ENCODE assay signal across 8 cellular contexts in the genomic region with DNA sequence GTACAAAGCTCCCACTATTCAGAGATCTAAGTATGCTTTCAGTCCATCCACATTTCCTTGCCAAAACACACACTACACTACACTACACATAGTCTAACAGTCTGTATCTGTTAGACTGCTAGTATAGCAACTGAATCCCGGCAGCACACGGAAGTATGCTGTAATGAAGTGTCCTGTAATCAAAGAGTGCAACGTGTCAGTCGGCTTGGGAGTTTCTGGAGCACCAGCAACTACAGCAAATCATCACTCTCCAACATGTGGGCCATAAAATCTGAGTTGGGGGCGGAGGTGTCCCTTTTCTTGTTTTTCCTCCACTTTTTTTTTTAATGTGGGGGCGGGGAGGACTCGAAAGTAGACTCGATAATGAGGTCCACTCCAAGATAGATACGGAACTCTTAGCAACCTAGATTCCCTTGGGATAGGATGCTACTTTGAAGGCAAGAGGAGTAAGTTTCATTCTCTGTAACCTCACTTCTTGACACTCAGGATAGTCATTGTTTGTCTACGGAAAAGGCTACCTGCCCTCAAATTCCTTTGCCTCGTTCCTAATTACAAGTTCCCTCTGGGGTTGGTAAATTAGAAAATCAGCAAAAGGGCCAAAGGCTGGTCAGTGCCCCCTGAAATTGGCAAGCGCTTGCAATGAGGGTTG. TPM values are rescaled to one million over a fixed set of nuclear protein-coding genes. Genes with fewer than 3 reads are reported as not detected.
DNase-seq lines count a peak whose midpoint lies in the region; ATAC-seq and TF ChIP-seq lines count a peak whose summit lies in the region.

No MANE protein-coding gene starts in this region.

- intact Hi-C loops in left ventricle myocardium inferior (cut with micrococcal nuclease), result no loop called here

- peaks cover 2% of the 10 kb centered on the region for H3K36me3 Mint-ChIP-seq in activated naive CD8-positive, alpha-beta T cell treated with anti-CD3 and anti-CD28 coated beads for 36 hours

- H3K9me3 Mint-ChIP-seq in activated naive CD8-positive, alpha-beta T cell treated with anti-CD3 and anti-CD28 coated beads for 36 hours, result no peaks in the 10 kb centered on the region

- no peaks in the 10 kb centered on the region for H3K9me3 ChIP-seq in left ventricle myocardium inferior (replicated peaks)

- TF ChIP-seq CTCF in left ventricle myocardium inferior (IDR thresholded peaks at IDR 0.05; ENCODE audit: borderline replicate concordance) (no peak), retinal pigment epithelial cell (conservative IDR thresholded peaks at IDR 0.05; ENCODE audit: low read depth, low read length) (no peak)

- H3K4me3 ChIP-seq in left ventricle myocardium inferior, result peak overlapping the region; percentile 79
- H3K4me3 ChIP-seq in retinal pigment epithelial cell (ENCODE audit: low read length), result peak overlapping the region; percentile 96

- peaks cover 29% of the 10 kb centered on the region for H3K4me1 Mint-ChIP-seq in activated naive CD8-positive, alpha-beta T cell treated with anti-CD3 and anti-CD28 coated beads for 36 hours

- no peaks in the 10 kb centered on the region for H3K36me3 ChIP-seq in left ventricle myocardium inferior

- ATAC-seq in GM19043 (IDR thresholded peaks at IDR 0.05; ENCODE audit: low read depth, unreplicated experiment) (peak; percentile 38), HG03175 (IDR thresholded peaks at IDR 0.05; ENCODE audit: unreplicated experiment) (peak; percentile 40)

- no peaks in the 10 kb centered on the region for H3K27me3 Mint-ChIP-seq in activated naive CD8-positive, alpha-beta T cell treated with anti-CD3 and anti-CD28 coated beads for 36 hours

- DNase-seq in COR-L47 (lab: John Stamatoyannopoulos, UW), result peak; percentile 25
- DNase-seq in NOMO-1 (lab: John Stamatoyannopoulos, UW; ENCODE audit: unreplicated experiment in 2 of 2), result peak; percentile 39 to 59
- DNase-seq in activated naive CD8-positive, alpha-beta T cell treated with anti-CD3 and anti-CD28 coated beads for 36 hours, result peak; percentile 6
- DNase-seq in left ventricle myocardium inferior, result no peak
- peak; percentile 15 for DNase-seq in retinal pigment epithelial cell (ENCODE audit: low read depth)
- no peak for DNase-seq in activated gamma-delta T cell treated with Interleukin-2 at 50 U/mL for 16 hours

- peaks cover 41% of the 10 kb centered on the region for H3K4me1 ChIP-seq in left ventricle myocardium inferior

- no peaks in the 10 kb centered on the region for H3K27me3 ChIP-seq in left ventricle myocardium inferior (ENCODE audit: low read depth)

- H3K27ac ChIP-seq in left ventricle myocardium inferior (replicated peaks), result peak overlapping the region; percentile 84

- no peak overlapping the region for H3K4me3 Mint-ChIP-seq in activated naive CD8-positive, alpha-beta T cell treated with anti-CD3 and anti-CD28 coated beads for 36 hours

- H3K27ac Mint-ChIP-seq in activated naive CD8-positive, alpha-beta T cell treated with anti-CD3 and anti-CD28 coated beads for 36 hours, result no peak overlapping the region

RNA-seq across cellular contexts. Expression of a gene that starts 0.7 kb away (rescaled TPM):
- total RNA-seq in activated naive CD8-positive, alpha-beta T cell treated with anti-CD3 and anti-CD28 coated beads for 36 hours, result 10 to 100 TPM; 12.8 to 16.1 TPM
- total RNA-seq in left ventricle myocardium inferior, result 4.3 TPM

Comparison
In these comparisons a context has a peak if more than half of its experiments do, and no peak if none do; other contexts are left out.
1. DNase-seq: peak in COR-L47 (single experiment), NOMO-1 (2 of 2), activated naive CD8-positive, alpha-beta T cell treated with anti-CD3 and anti-CD28 coated beads for 36 hours (single experiment) and retinal pigment epithelial cell (single experiment); none in left ventricle myocardium inferior (single experiment) and activated gamma-delta T cell treated with Interleukin-2 at 50 U/mL for 16 hours (single experiment).